ENCODE assay signal across 26 cellular contexts in genomic region chr9:31683126-31683525, GRCh38.
DNase-seq lines count a peak whose midpoint lies in the region.
"Had no signal": no experiment of that assay in that cellular context is flagged by ENCODE, and none has a peak within 500 bp of the region (broad histone marks: within the 10 kb centered on the region; RNA-seq: fewer than 3 reads in every experiment).

No MANE protein-coding gene starts in this region.

- H2AFZ ChIP-seq in GM23248: no peak overlapping the region
- H2AFZ ChIP-seq: hepatocyte had no signal

- no peaks in the 10 kb centered on the region for H3K9me2 ChIP-seq in GM23248 (ENCODE audit: insufficient read depth)

- WGBS in GM23248 (ENCODE audit: low coverage in 1 of 2, low lambda C conversion rate in 2 of 2, missing lambda C conversion rate in 2 of 2), 2 experiments: 16 to 24% methylated on average over 2 of the region's 2 CpGs

- H3K27ac ChIP-seq in SJCRH30 (peak overlapping the region; percentile 22; the same call in 1 of the 2 replicates), GM23248 (no peak overlapping the region)
- H3K27ac ChIP-seq: brain microvascular endothelial cell, hepatocyte had no signal

- DNase-seq in NCI-H1105 treated with DMSO at 0.1 percent for 48 hours (lab: John Stamatoyannopoulos, UW): peak; percentile 75
- DNase-seq in NCI-H1105 (lab: John Stamatoyannopoulos, UW): no peak
- peak; percentile 82 to 95 for DNase-seq in NCI-H2081 (lab: John Stamatoyannopoulos, UW)
- peak in 1 of 2 experiments; percentile 52 for DNase-seq in SJCRH30
- peak; percentile 37 for DNase-seq in myocyte (ENCODE audit: low read depth)
- DNase-seq in SHP77 treated with DMSO at 0.1 percent for 48 hours (lab: John Stamatoyannopoulos, UW): no peak
- DNase-seq in GM23248: no peak
- no peak for DNase-seq in posterior cingulate gyrus
- DNase-seq: 8988T; activated CD4-positive, CD25-positive, alpha-beta regulatory T cell; activated CD8-positive, alpha-beta T cell treated with anti-CD3 and anti-CD28 coated beads for 36 hours; activated gamma-delta T cell; activated T-cell treated with anti-CD3 and anti-CD28 coated beads for 4 hours; brain microvascular endothelial cell; CD4-positive, alpha-beta memory T cell; effector CD8-positive, alpha-beta T cell; erythroblast; H7; Kasumi-1; mesendoderm; naive thymus-derived CD4-positive, alpha-beta T cell; NCI-H2171 treated with DMSO at 0.1 percent for 48 hours; PC-3; retina; stimulated activated CD4-positive, alpha-beta T cell treated with anti-CD3 and anti-CD28 coated beads, Interleukin-2, amount 100 ng/mL, for 48 hours had no signal

- no peak overlapping the region for H3K4me2 ChIP-seq in GM23248 (ENCODE audit: unreplicated experiment)
- H3K4me2 ChIP-seq: hepatocyte had no signal

- intact Hi-C loops in posterior cingulate gyrus (cut with DNase I): no loop called here

- no peak overlapping the region for H3K9ac ChIP-seq in GM23248

- H3K27me3 ChIP-seq in SJCRH30 (no peaks in the 10 kb centered on the region), GM23248 (replicated peaks; ENCODE audit: insufficient read depth) (no peaks in the 10 kb centered on the region)
- H3K27me3 ChIP-seq: brain microvascular endothelial cell, hepatocyte had no signal

- H3K4me1 ChIP-seq in SJCRH30 (peaks cover 11% of the 10 kb centered on the region; the same call in 1 of the 2 replicates), GM23248 (ENCODE audit: insufficient read depth) (no peaks in the 10 kb centered on the region)

- no peaks in the 10 kb centered on the region for H4K20me1 ChIP-seq in GM23248 (ENCODE audit: insufficient read depth)

- H3K79me2 ChIP-seq in GM23248 (ENCODE audit: insufficient read depth): no peaks in the 10 kb centered on the region
- H3K79me2 ChIP-seq: hepatocyte had no signal

- H3K36me3 ChIP-seq in SJCRH30 (no peaks in the 10 kb centered on the region), GM23248 (ENCODE audit: low read depth) (no peaks in the 10 kb centered on the region)
- H3K36me3 ChIP-seq: brain microvascular endothelial cell had no signal

- in situ Hi-C loops in GM23248 (cut with MboI): no loop called here

- H3K9me3 ChIP-seq in SJCRH30 (replicated peaks): no peaks in the 10 kb centered on the region
- no peaks in the 10 kb centered on the region for H3K9me3 ChIP-seq in GM23248 (ENCODE audit: low read depth)

- no peak overlapping the region for H3K4me3 ChIP-seq in SJCRH30
- no peak overlapping the region for H3K4me3 ChIP-seq in GM23248
- H3K4me3 ChIP-seq: hepatocyte had no signal

- H3F3A ChIP-seq in GM23248 (ENCODE audit: insufficient read depth): no peaks in the 10 kb centered on the region

Comparison
In these comparisons a context has a peak if more than half of its experiments do, and no peak if none do; other contexts are left out.
1. DNase-seq: peak in NCI-H1105 treated with DMSO at 0.1 percent for 48 hours (single experiment), NCI-H2081 (2 of 2) and myocyte (single experiment); none in NCI-H1105 (single experiment), SHP77 treated with DMSO at 0.1 percent for 48 hours (single experiment), GM23248 (single experiment) and posterior cingulate gyrus (0 of 10).